Comparison of ENCODE assay signal across 7 cellular contexts in genomic region chr1:199688774-199689173, GRCh38.
"Had no signal": no experiment of that assay in that cellular context is flagged by ENCODE, and none has a peak within 500 bp of the region (broad histone marks: within the 10 kb centered on the region; RNA-seq: fewer than 3 reads in every experiment).

No MANE protein-coding gene starts in this region.

- H3K27ac ChIP-seq: KMS-11 had no signal

- H3K4me3 Mint-ChIP-seq: H9 had no signal

- FAIRE-seq: H54, HTR-8/SVneo had no signal

- H3K9me3 Mint-ChIP-seq: H9 had no signal

- H3K4me2 ChIP-seq: KMS-11 had no signal

- DNase-seq: GOT3, H9, HCEC 1CT, IMR-90 had no signal

- H3K9ac ChIP-seq: KMS-11 had no signal
